11 cellular contexts compared by ENCODE assay signal in the genomic region with DNA sequence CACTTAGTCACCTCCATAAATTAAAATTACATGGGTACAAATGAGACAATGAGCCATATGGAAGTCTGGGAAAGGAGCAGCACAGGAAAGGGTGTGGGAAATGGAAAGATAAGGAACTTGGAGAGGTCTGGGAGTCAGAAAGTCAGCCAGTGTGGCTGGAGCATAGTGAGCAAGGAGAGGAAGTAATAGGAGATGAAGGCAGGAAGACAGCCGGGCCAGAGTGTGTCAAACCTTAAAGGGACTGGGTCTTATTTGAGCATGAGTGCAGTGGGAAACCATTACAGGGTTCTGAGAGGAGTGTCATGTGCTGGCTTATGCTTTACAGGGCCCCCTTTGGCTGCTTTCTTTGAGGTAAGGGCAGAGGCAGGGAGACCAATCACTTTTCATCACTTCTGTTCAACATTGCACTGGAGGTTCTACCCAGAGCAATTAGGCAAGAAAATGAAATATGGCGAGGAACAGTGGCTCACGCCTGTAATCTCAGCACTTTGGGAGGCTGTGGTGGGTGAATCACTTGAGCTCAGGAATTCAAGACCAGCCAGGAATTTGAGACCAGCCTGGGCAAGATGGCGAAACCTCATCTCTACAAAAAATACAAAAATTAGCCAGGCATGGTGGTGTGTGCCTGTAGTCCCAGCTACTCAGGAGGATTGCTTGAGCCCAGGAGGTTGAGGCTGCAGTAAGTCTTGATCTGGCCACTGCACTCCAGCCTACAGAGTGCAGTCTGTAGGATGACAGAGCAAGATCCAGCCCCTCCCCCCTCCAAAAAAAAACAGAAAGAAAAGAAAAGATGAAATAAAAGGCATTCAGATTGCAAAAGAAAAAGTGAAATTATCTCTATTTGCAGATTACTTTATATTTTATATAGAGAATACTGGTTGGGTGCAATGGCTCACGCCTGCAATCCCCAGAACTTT. TPM values are rescaled to one million over a fixed set of nuclear protein-coding genes. Genes with fewer than 3 reads are reported as not detected.
A peak's percentile ranks its signal among the peaks of the same experiment; 100 is the strongest.
DNase-seq lines count a peak whose midpoint lies in the region; TF ChIP-seq lines count a peak whose summit lies in the region.
"Had no signal": no experiment of that assay in that cellular context is flagged by ENCODE, and none has a peak within 500 bp of the region (broad histone marks: within the 10 kb centered on the region; RNA-seq: fewer than 3 reads in every experiment).

No MANE protein-coding gene starts in this region.

- H3K4me1 ChIP-seq in mesodermal cell (ENCODE audit: control insufficient read depth, insufficient read depth, low read length, poor library complexity, severe bottlenecking), result peaks cover 4% of the 10 kb centered on the region

- H3K27ac ChIP-seq in mesodermal cell (ENCODE audit: low read depth, low read length, severe bottlenecking) (peak overlapping the region; percentile 88), dorsolateral prefrontal cortex (no peak overlapping the region)

- DNase-seq in CD1c-positive myeloid dendritic cell (ENCODE audit: extremely low spot score) (peak; percentile 50), MG63 (peak; percentile 35), dermis blood vessel endothelial cell (peak; percentile 56), AML-193 (lab: John Stamatoyannopoulos, UW) (no peak), NCI-H82 (lab: John Stamatoyannopoulos, UW) (no peak), amygdala (lab: John Stamatoyannopoulos, UW) (no peak), dorsolateral prefrontal cortex (no peak)
- DNase-seq: NCI-H2227 treated with DMSO at 0.1 percent for 48 hours, occipital lobe, T-helper 9 cell had no signal

- H3K36me3 ChIP-seq in MG63 (no peaks in the 10 kb centered on the region), mesodermal cell (ENCODE audit: control insufficient read depth, insufficient read depth, low read length) (no peaks in the 10 kb centered on the region)

- WGBS in mesodermal cell (ENCODE audit: insufficient coverage in 2 of 2), 2 experiments, result 85% methylated on average over 4 to 5 of the region's 5 CpGs

- H3K9me3 ChIP-seq in MG63, result no peaks in the 10 kb centered on the region
- H3K9me3 ChIP-seq in mesodermal cell (ENCODE audit: control insufficient read depth, low read length), result no peaks in the 10 kb centered on the region

- TF ChIP-seq CTCF in dorsolateral prefrontal cortex (IDR thresholded peaks at IDR 0.05 in 54 of 56, conservative IDR thresholded peaks at IDR 0.05 in 2 of 56; ENCODE audit: low read depth in 1 of 56, partially characterized antibody in 56 of 56), result no peak

- no peaks in the 10 kb centered on the region for H3K27me3 ChIP-seq in MG63
- no peaks in the 10 kb centered on the region for H3K27me3 ChIP-seq in dorsolateral prefrontal cortex

- intact Hi-C loops in dorsolateral prefrontal cortex (cut with DNase I), result no loop called here

- H3K4me3 ChIP-seq in MG63 (no peak overlapping the region), mesodermal cell (ENCODE audit: extremely low read depth, insufficient read depth, low read length, poor library complexity, severe bottlenecking) (no peak overlapping the region), dorsolateral prefrontal cortex (no peak overlapping the region)

RNA-seq across cellular contexts. Expression of a gene that starts 21.0 kb away (rescaled TPM):
- total RNA-seq in MG63 (2014; rRNA removed; shearing (Covaris generic); ENCODE audit: low replicate concordance), result 2.0 and 6.6 TPM in 2 replicates
- 10.5 and 10.6 TPM in 2 replicates for total RNA-seq in dermis blood vessel endothelial cell
- 41.6 TPM for polyA plus RNA-seq in mesodermal cell (2013, experiment 1 of 2)
- polyA plus RNA-seq in mesodermal cell (2013, experiment 2 of 2), result 33.6 TPM
- total RNA-seq in dorsolateral prefrontal cortex, result 100 to 1,000 TPM; 106 to 231 (median 160) TPM

Comparison
In these comparisons a context has a peak if more than half of its experiments do, and no peak if none do; other contexts are left out.
1. DNase-seq: peak in CD1c-positive myeloid dendritic cell (single experiment), MG63 (single experiment) and dermis blood vessel endothelial cell (single experiment); none in AML-193 (0 of 2), NCI-H82 (single experiment), amygdala (0 of 56) and dorsolateral prefrontal cortex (0 of 10).